9 cellular contexts compared by ENCODE assay signal in genomic region chr7:139673230-139673629, GRCh38.
A peak's percentile ranks its signal among the peaks of the same experiment; 100 is the strongest.
DNase-seq lines count a peak whose midpoint lies in the region; ATAC-seq and TF ChIP-seq lines count a peak whose summit lies in the region.
"Had no signal": no experiment of that assay in that cellular context is flagged by ENCODE, and none has a peak within 500 bp of the region (broad histone marks: within the 10 kb centered on the region; RNA-seq: fewer than 3 reads in every experiment).

No MANE protein-coding gene starts in this region.

- H3K23ac ChIP-seq in mesendoderm (ENCODE audit: low read length), result no peak overlapping the region

- no peaks in the 10 kb centered on the region for H3K79me1 ChIP-seq in mesendoderm (ENCODE audit: low read length)

- TF ChIP-seq CTCF in VCaP (conservative IDR thresholded peaks at IDR 0.05) (no peak), A673 (conservative IDR thresholded peaks at IDR 0.05; ENCODE audit: low read depth, low read length) (no peak), left lung (IDR thresholded peaks at IDR 0.05) (no peak)

- H3K4me1 ChIP-seq in mesendoderm (ENCODE audit: control insufficient read depth, low read depth, low read length), result no peaks in the 10 kb centered on the region
- no peaks in the 10 kb centered on the region for H3K4me1 ChIP-seq in A673 (ENCODE audit: insufficient read depth, low read length, poor library complexity, severe bottlenecking)
- H3K4me1 ChIP-seq in left lung, result peaks cover 0 to 9% of the 10 kb centered on the region in 2 donors

- no peak overlapping the region for H2BK120ac ChIP-seq in mesendoderm (ENCODE audit: low read depth, low read length)

- no peak overlapping the region for H3K4ac ChIP-seq in mesendoderm (ENCODE audit: low read depth, low read length)

- BruUV-seq in A673 (replicated peaks; lab: Mats Ljungman, UMichigan), result no TSS peak

- no peak overlapping the region for H3K9ac ChIP-seq in mesendoderm (ENCODE audit: low read length)
- H3K9ac ChIP-seq: BLaER1 treated with 17β-estradiol and CSF1 and Interleukin-3, amounts not matched to agents 10 nM and 100 nM had no signal

- H3K4me3 ChIP-seq in mesendoderm (ENCODE audit: low read length) (no peak overlapping the region), A673 (ENCODE audit: low read depth, low read length, poor library complexity, severe bottlenecking) (no peak overlapping the region), left lung (no peak overlapping the region)
- H3K4me3 ChIP-seq: BLaER1 treated with 17β-estradiol and CSF1 and Interleukin-3, amounts not matched to agents 10 nM and 100 nM had no signal

- POLR2A ChIA-PET in activated CD4-positive, alpha-beta T cell treated with anti-CD3 and anti-CD28 coated beads, Interleukin-2, amount 10 ng/mL, durations not matched to agents 7 days and 5 days (lab: Charles Lee), result no interaction called here
- POLR2A ChIA-PET in A673 (lab: Charles Lee; ENCODE audit: low non-redundant PET), result no interaction called here

- ATAC-seq in HG02840 (IDR thresholded peaks at IDR 0.05; ENCODE audit: low FRiP score, unreplicated experiment), result peak; percentile 88
- no peak for ATAC-seq in left lung

- peak overlapping the region; percentile 15 for H3K56ac ChIP-seq in mesendoderm (ENCODE audit: low read length)

- CTCF ChIA-PET in activated CD4-positive, alpha-beta T cell treated with anti-CD3 and anti-CD28 coated beads, Interleukin-2, amount 10 ng/mL, durations not matched to agents 7 days and 5 days (lab: Charles Lee), result interaction anchor here (0.6 kb wide), 2 partner anchors 128 to 399 kb away, joined by 3 read pairs; no protein-coding TSS in a partner anchor
- CTCF ChIA-PET in A673 (lab: Charles Lee), result no interaction called here

- H4K8ac ChIP-seq in mesendoderm (ENCODE audit: low read depth, low read length), result no peak overlapping the region

- H2AK5ac ChIP-seq in mesendoderm (ENCODE audit: low read length), result no peak overlapping the region

- peak overlapping the region; percentile 98 for H3K27ac ChIP-seq in VCaP
- H3K27ac ChIP-seq in mesendoderm (ENCODE audit: low read depth, low read length), result no peak overlapping the region
- no peak overlapping the region for H3K27ac ChIP-seq in A673 (ENCODE audit: low read depth, low read length, poor library complexity, severe bottlenecking)
- H3K27ac ChIP-seq in left lung, result no peak overlapping the region

- H3K36me3 ChIP-seq in mesendoderm (ENCODE audit: control insufficient read depth, insufficient read depth, low read length) (no peaks in the 10 kb centered on the region), A673 (ENCODE audit: insufficient read depth, low read length, poor library complexity, severe bottlenecking) (no peaks in the 10 kb centered on the region), left lung (no peaks in the 10 kb centered on the region)

- intact Hi-C loops in A673 (cut with micrococcal nuclease; ENCODE audit: unreplicated experiment), result no loop called here
- intact Hi-C loops in left lung (cut with DNase I), result no loop called here

- H3K36me3 Mint-ChIP-seq in activated CD4-positive, alpha-beta T cell treated with anti-CD3 and anti-CD28 coated beads, Interleukin-2, amount 10 ng/mL, durations not matched to agents 7 days and 5 days (ENCODE audit: low read depth), result peaks cover 14% of the 10 kb centered on the region

- no peak overlapping the region for H3K4me3 Mint-ChIP-seq in activated CD4-positive, alpha-beta T cell treated with anti-CD3 and anti-CD28 coated beads, Interleukin-2, amount 10 ng/mL, durations not matched to agents 7 days and 5 days

- H3K27me3 Mint-ChIP-seq in activated CD4-positive, alpha-beta T cell treated with anti-CD3 and anti-CD28 coated beads, Interleukin-2, amount 10 ng/mL, durations not matched to agents 7 days and 5 days, result no peaks in the 10 kb centered on the region

- no peaks in the 10 kb centered on the region for H3K9me3 Mint-ChIP-seq in activated CD4-positive, alpha-beta T cell treated with anti-CD3 and anti-CD28 coated beads, Interleukin-2, amount 10 ng/mL, durations not matched to agents 7 days and 5 days

- DNase-seq in activated CD4-positive, alpha-beta T cell treated with anti-CD3 and anti-CD28 coated beads, Interleukin-2, amount 10 ng/mL, durations not matched to agents 7 days and 5 days, result no peak
- DNase-seq in activated CD4-positive, alpha-beta T cell treated with anti-CD3 and anti-CD28 coated beads, Interleukin-2, amount 50 U/mL, for 1 hour, result no peak
- DNase-seq in mesendoderm, result peak; percentile 55
- no peak for DNase-seq in A673 (ENCODE audit: low spot score)
- no peak for DNase-seq in HK-2 (ENCODE audit: unreplicated experiment)
- no peak for DNase-seq in left lung

- peak overlapping the region; percentile 50 for H3K27ac Mint-ChIP-seq in activated CD4-positive, alpha-beta T cell treated with anti-CD3 and anti-CD28 coated beads, Interleukin-2, amount 10 ng/mL, durations not matched to agents 7 days and 5 days

- no peaks in the 10 kb centered on the region for H3K9me3 ChIP-seq in A673 (ENCODE audit: low read depth, low read length, poor library complexity, severe bottlenecking)
- H3K9me3 ChIP-seq in left lung, result no peaks in the 10 kb centered on the region

- no peak overlapping the region for H4K5ac ChIP-seq in mesendoderm (ENCODE audit: low read length)

- no peak overlapping the region for H2BK15ac ChIP-seq in mesendoderm (replicated peaks; ENCODE audit: low read depth)

- H3K79me2 ChIP-seq in mesendoderm (ENCODE audit: control insufficient read depth, insufficient read depth, low read length), result no peaks in the 10 kb centered on the region

- no peak overlapping the region for H2BK5ac ChIP-seq in mesendoderm (ENCODE audit: low read length)

- no peak overlapping the region for H3K18ac ChIP-seq in mesendoderm (ENCODE audit: low read length)

- no peak overlapping the region for H3K4me2 ChIP-seq in mesendoderm (ENCODE audit: low read length)

- no CpG with 5 or more reads among the region's 5 CpGs for WGBS in mesendoderm (ENCODE audit: extremely low coverage, insufficient coverage, low lambda C conversion rate)

- H3K27me3 ChIP-seq in mesendoderm (ENCODE audit: insufficient read depth, low read length, poor library complexity) (no peaks in the 10 kb centered on the region), A673 (replicated peaks; ENCODE audit: insufficient read depth, low read depth, low read length, poor library complexity) (no peaks in the 10 kb centered on the region), left lung (no peaks in the 10 kb centered on the region)
- H3K27me3 ChIP-seq: BLaER1 treated with 17β-estradiol and CSF1 and Interleukin-3, amounts not matched to agents 10 nM and 100 nM had no signal

- H3K4me1 Mint-ChIP-seq in activated CD4-positive, alpha-beta T cell treated with anti-CD3 and anti-CD28 coated beads, Interleukin-2, amount 10 ng/mL, durations not matched to agents 7 days and 5 days, result peaks cover 44% of the 10 kb centered on the region
